In the genomic region with DNA sequence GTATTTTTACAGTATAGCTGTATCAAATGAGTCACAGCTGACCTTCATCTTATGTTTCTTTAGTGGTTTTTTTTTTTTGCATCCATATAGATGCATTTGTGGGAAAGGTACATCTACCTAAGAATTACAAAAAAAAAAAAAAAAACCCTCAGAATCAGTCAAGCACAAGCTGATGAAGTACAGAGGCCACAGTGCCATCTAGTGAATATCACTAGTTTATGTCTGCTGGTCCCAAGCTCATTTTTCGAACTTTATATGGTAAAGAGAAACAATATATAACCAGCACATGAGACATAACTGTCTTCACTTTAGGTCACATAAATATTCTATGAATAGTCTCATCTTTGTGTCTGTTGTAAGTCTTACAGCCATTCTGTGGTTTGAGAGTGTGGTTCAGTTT, we compare ENCODE assay signal across 9 cellular contexts.
DNase-seq lines count a peak whose midpoint lies in the region; ATAC-seq, FAIRE-seq and TF ChIP-seq lines count a peak whose summit lies in the region.
"Had no signal": no experiment of that assay in that cellular context is flagged by ENCODE, and none has a peak within 500 bp of the region (broad histone marks: within the 10 kb centered on the region; RNA-seq: fewer than 3 reads in every experiment).

No MANE protein-coding gene starts in this region.

- no peaks in the 10 kb centered on the region for H3K4me1 Mint-ChIP-seq in stimulated activated effector memory CD8-positive, alpha-beta T cell treated with anti-CD3 and anti-CD28 coated beads, Interleukin-12 subunit alpha, Interleukin-12 subunit beta, amount 100 ng/mL, for 72 hours

- H3K27ac ChIP-seq in A549: no peak overlapping the region
- H3K27ac ChIP-seq: epithelial cell of prostate had no signal

- TF ChIP-seq RAD21 in A549 (conservative IDR thresholded peaks at IDR 0.05 in 1 of 2, IDR thresholded peaks at IDR 0.05 in 1 of 2): peak; percentile 56 to 63

- H3K27ac Mint-ChIP-seq in stimulated activated effector memory CD8-positive, alpha-beta T cell treated with anti-CD3 and anti-CD28 coated beads, Interleukin-12 subunit alpha, Interleukin-12 subunit beta, amount 100 ng/mL, for 72 hours: no peak overlapping the region

- TF ChIP-seq CTCF in A549 (IDR thresholded peaks at IDR 0.05) (peak; percentile 59), epithelial cell of esophagus (IDR thresholded peaks at IDR 0.05; ENCODE audit: insufficient read depth, low read depth, low read length, missing control alignments) (peak; percentile 48)

- no peak overlapping the region for H3K4me3 Mint-ChIP-seq in stimulated activated effector memory CD8-positive, alpha-beta T cell treated with anti-CD3 and anti-CD28 coated beads, Interleukin-12 subunit alpha, Interleukin-12 subunit beta, amount 100 ng/mL, for 72 hours

- POLR2A ChIA-PET in A549 (lab: Yijun Ruan, JAX): interaction anchor here (0.6 to 0.7 kb wide), 2 partner anchors 139 to 230 kb away, joined by 3 to 4 read pairs; no protein-coding TSS in a partner anchor

- CTCF ChIA-PET in A549 (lab: Yijun Ruan, JAX): interaction anchor here (0.6 to 1.5 kb wide), 16 partner anchors 18 to 1005 kb away, joined by 3 to 8 read pairs (median 3); a partner anchor contains a TSS

- H3K4me2 ChIP-seq in A549: no peak overlapping the region

- H3K4me3 ChIP-seq in A549 (no peak overlapping the region), epithelial cell of esophagus (ENCODE audit: low read length) (no peak overlapping the region)

- H3K9me3 Mint-ChIP-seq in stimulated activated effector memory CD8-positive, alpha-beta T cell treated with anti-CD3 and anti-CD28 coated beads, Interleukin-12 subunit alpha, Interleukin-12 subunit beta, amount 100 ng/mL, for 72 hours: no peaks in the 10 kb centered on the region

- DNase-seq in A549 (ENCODE audit: low read depth in 1 of 2, low spot score in 1 of 2) (peak; percentile 6 to 34), GM03348 (ENCODE audit: low spot score) (peak; percentile 20), NCI-H2196 treated with DMSO at 0.1 percent for 48 hours (lab: John Stamatoyannopoulos, UW; ENCODE audit: unreplicated experiment) (peak; percentile 17), epithelial cell of esophagus (ENCODE audit: low read depth) (peak; percentile 37), anterior cingulate cortex (lab: John Stamatoyannopoulos, UW) (no peak)
- no peak for DNase-seq in stimulated activated effector memory CD8-positive, alpha-beta T cell treated with anti-CD3 and anti-CD28 coated beads, Interleukin-12 subunit alpha, Interleukin-12 subunit beta, amount 100 ng/mL, for 72 hours (ENCODE audit: low spot score in 2 of 2)

- H3K36me3 Mint-ChIP-seq in stimulated activated effector memory CD8-positive, alpha-beta T cell treated with anti-CD3 and anti-CD28 coated beads, Interleukin-12 subunit alpha, Interleukin-12 subunit beta, amount 100 ng/mL, for 72 hours: no peaks in the 10 kb centered on the region

- H3K4me1 ChIP-seq in A549: no peaks in the 10 kb centered on the region

- ATAC-seq in A549: peak in 1 of 2 experiments; percentile 76; a peak in 3 of 6 replicates
- ATAC-seq in stimulated activated effector memory CD8-positive, alpha-beta T cell treated with anti-CD3 and anti-CD28 coated beads, Interleukin-12 subunit alpha, Interleukin-12 subunit beta, amount 100 ng/mL, for 72 hours: peak; percentile 67
- ATAC-seq in HG03442 (IDR thresholded peaks at IDR 0.05; ENCODE audit: unreplicated experiment): no peak
- no peak for ATAC-seq in GM18520 (IDR thresholded peaks at IDR 0.05; ENCODE audit: unreplicated experiment)

- no peak for TF ChIP-seq EP300 in A549 (IDR thresholded peaks at IDR 0.05)

- no peak for TF ChIP-seq POLR2A in A549 (IDR thresholded peaks at IDR 0.05; ENCODE audit: low read length)

- no peaks in the 10 kb centered on the region for H3K9me3 ChIP-seq in A549

- WGBS in A549 (ENCODE audit: missing lambda C conversion rate): 4% methylated on average over 1 of the region's 1 CpG

- FAIRE-seq in A549 (lab: Jason Lieb, UNC): peak; percentile 76

TF ChIP-seq in A549, 52 proteins besides CTCF, POLR2A, EP300 and RAD21:
- TF ChIP-seq SMC3 (IDR thresholded peaks at IDR 0.05): peak; percentile 57
- TF ChIP-seq FOXS1 (CRISPR knock-in tag; IDR thresholded peaks at IDR 0.05): no peak
TF ChIP-seq in A549: peak in this region for 1.

Comparison
In these comparisons a context has a peak if more than half of its experiments do, and no peak if none do; other contexts are left out.
1. DNase-seq: peak in A549 (2 of 2), GM03348 (single experiment), NCI-H2196 treated with DMSO at 0.1 percent for 48 hours (single experiment) and epithelial cell of esophagus (single experiment); none in stimulated activated effector memory CD8-positive, alpha-beta T cell treated with anti-CD3 and anti-CD28 coated beads, Interleukin-12 subunit alpha, Interleukin-12 subunit beta, amount 100 ng/mL, for 72 hours (0 of 2) and anterior cingulate cortex (0 of 58).